Comparison of ENCODE assay signal across 1 cellular context in the genomic region with DNA sequence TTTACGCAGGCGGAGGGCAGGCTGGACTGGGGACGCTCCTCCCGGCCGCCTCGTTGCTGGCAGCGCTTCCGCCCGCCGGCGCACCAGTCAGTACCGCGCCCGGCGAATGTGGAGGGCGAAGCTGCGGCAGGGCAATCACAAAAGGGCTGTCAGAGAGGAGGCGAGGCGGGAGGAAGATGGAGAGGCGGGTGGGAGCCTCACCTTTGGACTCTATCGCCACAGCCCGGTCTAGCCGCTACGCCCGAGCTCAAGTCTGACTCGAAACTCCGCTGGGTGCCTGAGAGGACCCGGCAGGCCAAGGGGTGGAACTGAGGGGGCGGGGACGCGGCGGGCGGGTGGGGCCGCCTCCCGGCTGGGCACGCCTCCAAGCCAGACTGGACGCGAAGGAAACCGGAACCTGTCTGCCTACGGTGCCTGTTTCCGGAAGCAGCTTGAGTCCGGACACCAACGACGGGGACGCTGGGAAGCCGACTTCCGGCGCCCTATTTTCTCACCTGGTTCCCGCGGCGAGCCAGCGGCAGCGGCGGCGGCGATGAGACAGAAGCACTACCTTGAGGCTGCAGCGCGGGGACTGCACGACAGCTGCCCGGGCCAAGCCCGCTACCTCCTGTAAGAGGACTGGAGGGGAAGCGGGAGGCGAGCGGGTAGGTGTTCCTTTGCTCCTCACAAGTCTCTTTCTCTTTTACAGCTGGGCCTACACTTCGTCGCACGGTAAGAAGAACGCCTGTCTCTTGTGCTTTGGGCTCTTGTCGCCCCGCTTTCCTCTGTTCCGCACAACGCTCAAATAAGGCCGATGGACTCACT.
TF ChIP-seq lines count a peak whose summit lies in the region.

TSS of gene RMP24 (plus strand) at position 483 of the 804 bp plus-strand sequence.

TF ChIP-seq in HEK293, 187 proteins besides CTCF, POLR2A, EP300 and RAD21 (continued from another document and continues in another):
- TF ChIP-seq, protein P1, sequence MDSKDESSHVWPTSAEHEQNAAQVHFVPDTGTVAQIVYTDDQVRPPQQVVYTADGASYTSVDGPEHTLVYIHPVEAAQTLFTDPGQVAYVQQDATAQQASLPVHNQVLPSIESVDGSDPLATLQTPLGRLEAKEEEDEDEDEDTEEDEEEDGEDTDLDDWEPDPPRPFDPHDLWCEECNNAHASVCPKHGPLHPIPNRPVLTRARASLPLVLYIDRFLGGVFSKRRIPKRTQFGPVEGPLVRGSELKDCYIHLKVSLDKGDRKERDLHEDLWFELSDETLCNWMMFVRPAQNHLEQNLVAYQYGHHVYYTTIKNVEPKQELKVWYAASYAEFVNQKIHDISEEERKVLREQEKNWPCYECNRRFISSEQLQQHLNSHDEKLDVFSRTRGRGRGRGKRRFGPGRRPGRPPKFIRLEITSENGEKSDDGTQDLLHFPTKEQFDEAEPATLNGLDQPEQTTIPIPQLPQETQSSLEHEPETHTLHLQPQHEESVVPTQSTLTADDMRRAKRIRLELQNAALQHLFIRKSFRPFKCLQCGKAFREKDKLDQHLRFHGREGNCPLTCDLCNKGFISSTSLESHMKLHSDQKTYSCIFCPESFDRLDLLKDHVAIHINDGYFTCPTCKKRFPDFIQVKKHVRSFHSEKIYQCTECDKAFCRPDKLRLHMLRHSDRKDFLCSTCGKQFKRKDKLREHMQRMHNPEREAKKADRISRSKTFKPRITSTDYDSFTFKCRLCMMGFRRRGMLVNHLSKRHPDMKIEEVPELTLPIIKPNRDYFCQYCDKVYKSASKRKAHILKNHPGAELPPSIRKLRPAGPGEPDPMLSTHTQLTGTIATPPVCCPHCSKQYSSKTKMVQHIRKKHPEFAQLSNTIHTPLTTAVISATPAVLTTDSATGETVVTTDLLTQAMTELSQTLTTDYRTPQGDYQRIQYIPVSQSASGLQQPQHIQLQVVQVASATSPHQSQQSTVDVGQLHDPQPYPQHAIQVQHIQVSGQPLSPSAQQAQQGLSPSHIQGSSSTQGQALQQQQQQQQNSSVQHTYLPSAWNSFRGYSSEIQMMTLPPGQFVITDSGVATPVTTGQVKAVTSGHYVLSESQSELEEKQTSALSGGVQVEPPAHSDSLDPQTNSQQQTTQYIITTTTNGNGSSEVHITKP (tag by site-specific recombination; IDR thresholded peaks at IDR 0.05) = peak; percentile 60; the same call in 1 of the 2 replicates
- TF ChIP-seq ZNF184 (tag by site-specific recombination; IDR thresholded peaks at IDR 0.05) (no peak), BCL11A (tag by site-specific recombination; IDR thresholded peaks at IDR 0.05; ENCODE audit: low read depth) (no peak), HIC1 (tag by site-specific recombination; IDR thresholded peaks at IDR 0.05) (peak; percentile 29; the same call in 1 of the 2 replicates), ZNF514 (tag by site-specific recombination; IDR thresholded peaks at IDR 0.05) (no peak), ZNF19 (tag by site-specific recombination; IDR thresholded peaks at IDR 0.05; ENCODE audit: low read depth) (no peak), ZNF23 (tag by site-specific recombination; IDR thresholded peaks at IDR 0.05; ENCODE audit: borderline replicate concordance) (no peak), ZNF404 (tag by site-specific recombination; IDR thresholded peaks at IDR 0.05) (no peak), ZNF266 (tag by site-specific recombination; IDR thresholded peaks at IDR 0.05; ENCODE audit: low read depth) (no peak), ZNF239 (tag by site-specific recombination; IDR thresholded peaks at IDR 0.05) (no peak), EGR2 (tag by site-specific recombination; IDR thresholded peaks at IDR 0.05; ENCODE audit: low read depth) (peak; percentile 64), ZNF223 (tag by site-specific recombination; IDR thresholded peaks at IDR 0.05) (no peak), PRDM1 (tag by site-specific recombination; IDR thresholded peaks at IDR 0.05) (no peak), ZNF76 (tag by site-specific recombination; IDR thresholded peaks at IDR 0.05; ENCODE audit: borderline replicate concordance, low read depth) (peak; percentile 94), ZNF121 (tag by site-specific recombination; IDR thresholded peaks at IDR 0.05) (no peak), ZNF837 (tag by site-specific recombination; IDR thresholded peaks at IDR 0.05) (no peak), ATF2 (tag by site-specific recombination; IDR thresholded peaks at IDR 0.05; ENCODE audit: low read depth) (no peak), ZNF341 (tag by site-specific recombination; IDR thresholded peaks at IDR 0.05; ENCODE audit: low read depth) (peak; percentile 75; the same call in 1 of the 2 replicates), ZNF555 (tag by site-specific recombination; conservative IDR thresholded peaks at IDR 0.05) (no peak), FEZF1 (tag by site-specific recombination; IDR thresholded peaks at IDR 0.05) (peak; percentile 32; the same call in 1 of the 2 replicates), ZIC2 (tag by site-specific recombination; IDR thresholded peaks at IDR 0.05) (peak; percentile 42)
- TF ChIP-seq, protein P2, sequence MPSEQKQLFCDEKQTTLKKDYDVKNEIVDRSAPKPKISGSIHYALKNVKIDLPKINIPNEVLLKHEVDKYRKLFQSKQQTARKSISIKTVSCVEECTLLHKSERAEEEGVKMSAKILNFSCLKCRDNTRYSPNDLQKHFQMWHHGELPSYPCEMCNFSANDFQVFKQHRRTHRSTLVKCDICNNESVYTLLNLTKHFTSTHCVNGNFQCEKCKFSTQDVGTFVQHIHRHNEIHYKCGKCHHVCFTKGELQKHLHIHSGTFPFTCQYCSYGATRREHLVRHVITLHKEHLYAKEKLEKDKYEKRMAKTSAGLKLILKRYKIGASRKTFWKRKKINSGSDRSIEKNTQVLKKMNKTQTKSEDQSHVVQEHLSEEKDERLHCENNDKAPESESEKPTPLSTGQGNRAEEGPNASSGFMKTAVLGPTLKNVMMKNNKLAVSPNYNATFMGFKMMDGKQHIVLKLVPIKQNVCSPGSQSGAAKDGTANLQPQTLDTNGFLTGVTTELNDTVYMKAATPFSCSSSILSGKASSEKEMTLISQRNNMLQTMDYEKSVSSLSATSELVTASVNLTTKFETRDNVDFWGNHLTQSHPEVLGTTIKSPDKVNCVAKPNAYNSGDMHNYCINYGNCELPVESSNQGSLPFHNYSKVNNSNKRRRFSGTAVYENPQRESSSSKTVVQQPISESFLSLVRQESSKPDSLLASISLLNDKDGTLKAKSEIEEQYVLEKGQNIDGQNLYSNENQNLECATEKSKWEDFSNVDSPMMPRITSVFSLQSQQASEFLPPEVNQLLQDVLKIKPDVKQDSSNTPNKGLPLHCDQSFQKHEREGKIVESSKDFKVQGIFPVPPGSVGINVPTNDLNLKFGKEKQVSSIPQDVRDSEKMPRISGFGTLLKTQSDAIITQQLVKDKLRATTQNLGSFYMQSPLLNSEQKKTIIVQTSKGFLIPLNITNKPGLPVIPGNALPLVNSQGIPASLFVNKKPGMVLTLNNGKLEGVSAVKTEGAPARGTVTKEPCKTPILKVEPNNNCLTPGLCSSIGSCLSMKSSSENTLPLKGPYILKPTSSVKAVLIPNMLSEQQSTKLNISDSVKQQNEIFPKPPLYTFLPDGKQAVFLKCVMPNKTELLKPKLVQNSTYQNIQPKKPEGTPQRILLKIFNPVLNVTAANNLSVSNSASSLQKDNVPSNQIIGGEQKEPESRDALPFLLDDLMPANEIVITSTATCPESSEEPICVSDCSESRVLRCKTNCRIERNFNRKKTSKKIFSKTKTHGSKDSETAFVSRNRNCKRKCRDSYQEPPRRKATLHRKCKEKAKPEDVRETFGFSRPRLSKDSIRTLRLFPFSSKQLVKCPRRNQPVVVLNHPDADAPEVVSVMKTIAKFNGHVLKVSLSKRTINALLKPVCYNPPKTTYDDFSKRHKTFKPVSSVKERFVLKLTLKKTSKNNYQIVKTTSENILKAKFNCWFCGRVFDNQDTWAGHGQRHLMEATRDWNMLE (tag by site-specific recombination; conservative IDR thresholded peaks at IDR 0.05; ENCODE audit: low read depth) = peak; percentile 62
- TF ChIP-seq, protein P3, sequence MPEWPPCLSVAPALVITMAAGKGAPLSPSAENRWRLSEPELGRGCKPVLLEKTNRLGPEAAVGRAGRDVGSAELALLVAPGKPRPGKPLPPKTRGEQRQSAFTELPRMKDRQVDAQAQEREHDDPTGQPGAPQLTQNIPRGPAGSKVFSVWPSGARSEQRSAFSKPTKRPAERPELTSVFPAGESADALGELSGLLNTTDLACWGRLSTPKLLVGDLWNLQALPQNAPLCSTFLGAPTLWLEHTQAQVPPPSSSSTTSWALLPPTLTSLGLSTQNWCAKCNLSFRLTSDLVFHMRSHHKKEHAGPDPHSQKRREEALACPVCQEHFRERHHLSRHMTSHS (tag by site-specific recombination; IDR thresholded peaks at IDR 0.05) = no peak
- TF ChIP-seq, protein P4, sequence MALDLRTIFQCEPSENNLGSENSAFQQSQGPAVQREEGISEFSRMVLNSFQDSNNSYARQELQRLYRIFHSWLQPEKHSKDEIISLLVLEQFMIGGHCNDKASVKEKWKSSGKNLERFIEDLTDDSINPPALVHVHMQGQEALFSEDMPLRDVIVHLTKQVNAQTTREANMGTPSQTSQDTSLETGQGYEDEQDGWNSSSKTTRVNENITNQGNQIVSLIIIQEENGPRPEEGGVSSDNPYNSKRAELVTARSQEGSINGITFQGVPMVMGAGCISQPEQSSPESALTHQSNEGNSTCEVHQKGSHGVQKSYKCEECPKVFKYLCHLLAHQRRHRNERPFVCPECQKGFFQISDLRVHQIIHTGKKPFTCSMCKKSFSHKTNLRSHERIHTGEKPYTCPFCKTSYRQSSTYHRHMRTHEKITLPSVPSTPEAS (tag by site-specific recombination; IDR thresholded peaks at IDR 0.05) = 0 out of 2 replicates have a peak, but pooled peaks have one; percentile 14
- TF ChIP-seq, protein P5, sequence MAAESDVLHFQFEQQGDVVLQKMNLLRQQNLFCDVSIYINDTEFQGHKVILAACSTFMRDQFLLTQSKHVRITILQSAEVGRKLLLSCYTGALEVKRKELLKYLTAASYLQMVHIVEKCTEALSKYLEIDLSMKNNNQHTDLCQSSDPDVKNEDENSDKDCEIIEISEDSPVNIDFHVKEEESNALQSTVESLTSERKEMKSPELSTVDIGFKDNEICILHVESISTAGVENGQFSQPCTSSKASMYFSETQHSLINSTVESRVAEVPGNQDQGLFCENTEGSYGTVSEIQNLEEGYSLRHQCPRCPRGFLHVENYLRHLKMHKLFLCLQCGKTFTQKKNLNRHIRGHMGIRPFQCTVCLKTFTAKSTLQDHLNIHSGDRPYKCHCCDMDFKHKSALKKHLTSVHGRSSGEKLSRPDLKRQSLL (tag by site-specific recombination; IDR thresholded peaks at IDR 0.05) = peak; percentile 93
- TF ChIP-seq, protein P6, sequence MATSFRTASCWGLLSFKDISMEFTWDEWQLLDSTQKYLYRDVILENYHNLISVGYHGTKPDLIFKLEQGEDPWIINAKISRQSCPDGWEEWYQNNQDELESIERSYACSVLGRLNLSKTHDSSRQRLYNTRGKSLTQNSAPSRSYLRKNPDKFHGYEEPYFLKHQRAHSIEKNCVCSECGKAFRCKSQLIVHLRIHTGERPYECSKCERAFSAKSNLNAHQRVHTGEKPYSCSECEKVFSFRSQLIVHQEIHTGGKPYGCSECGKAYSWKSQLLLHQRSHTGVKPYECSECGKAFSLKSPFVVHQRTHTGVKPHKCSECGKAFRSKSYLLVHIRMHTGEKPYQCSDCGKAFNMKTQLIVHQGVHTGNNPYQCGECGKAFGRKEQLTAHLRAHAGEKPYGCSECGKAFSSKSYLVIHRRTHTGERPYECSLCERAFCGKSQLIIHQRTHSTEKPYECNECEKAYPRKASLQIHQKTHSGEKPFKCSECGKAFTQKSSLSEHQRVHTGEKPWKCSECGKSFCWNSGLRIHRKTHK (tag by site-specific recombination; IDR thresholded peaks at IDR 0.05) = no peak
- TF ChIP-seq, protein P7, sequence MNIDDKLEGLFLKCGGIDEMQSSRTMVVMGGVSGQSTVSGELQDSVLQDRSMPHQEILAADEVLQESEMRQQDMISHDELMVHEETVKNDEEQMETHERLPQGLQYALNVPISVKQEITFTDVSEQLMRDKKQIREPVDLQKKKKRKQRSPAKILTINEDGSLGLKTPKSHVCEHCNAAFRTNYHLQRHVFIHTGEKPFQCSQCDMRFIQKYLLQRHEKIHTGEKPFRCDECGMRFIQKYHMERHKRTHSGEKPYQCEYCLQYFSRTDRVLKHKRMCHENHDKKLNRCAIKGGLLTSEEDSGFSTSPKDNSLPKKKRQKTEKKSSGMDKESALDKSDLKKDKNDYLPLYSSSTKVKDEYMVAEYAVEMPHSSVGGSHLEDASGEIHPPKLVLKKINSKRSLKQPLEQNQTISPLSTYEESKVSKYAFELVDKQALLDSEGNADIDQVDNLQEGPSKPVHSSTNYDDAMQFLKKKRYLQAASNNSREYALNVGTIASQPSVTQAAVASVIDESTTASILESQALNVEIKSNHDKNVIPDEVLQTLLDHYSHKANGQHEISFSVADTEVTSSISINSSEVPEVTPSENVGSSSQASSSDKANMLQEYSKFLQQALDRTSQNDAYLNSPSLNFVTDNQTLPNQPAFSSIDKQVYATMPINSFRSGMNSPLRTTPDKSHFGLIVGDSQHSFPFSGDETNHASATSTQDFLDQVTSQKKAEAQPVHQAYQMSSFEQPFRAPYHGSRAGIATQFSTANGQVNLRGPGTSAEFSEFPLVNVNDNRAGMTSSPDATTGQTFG (tag by site-specific recombination; IDR thresholded peaks at IDR 0.05; ENCODE audit: borderline replicate concordance) = no peak
